In the genomic region with DNA sequence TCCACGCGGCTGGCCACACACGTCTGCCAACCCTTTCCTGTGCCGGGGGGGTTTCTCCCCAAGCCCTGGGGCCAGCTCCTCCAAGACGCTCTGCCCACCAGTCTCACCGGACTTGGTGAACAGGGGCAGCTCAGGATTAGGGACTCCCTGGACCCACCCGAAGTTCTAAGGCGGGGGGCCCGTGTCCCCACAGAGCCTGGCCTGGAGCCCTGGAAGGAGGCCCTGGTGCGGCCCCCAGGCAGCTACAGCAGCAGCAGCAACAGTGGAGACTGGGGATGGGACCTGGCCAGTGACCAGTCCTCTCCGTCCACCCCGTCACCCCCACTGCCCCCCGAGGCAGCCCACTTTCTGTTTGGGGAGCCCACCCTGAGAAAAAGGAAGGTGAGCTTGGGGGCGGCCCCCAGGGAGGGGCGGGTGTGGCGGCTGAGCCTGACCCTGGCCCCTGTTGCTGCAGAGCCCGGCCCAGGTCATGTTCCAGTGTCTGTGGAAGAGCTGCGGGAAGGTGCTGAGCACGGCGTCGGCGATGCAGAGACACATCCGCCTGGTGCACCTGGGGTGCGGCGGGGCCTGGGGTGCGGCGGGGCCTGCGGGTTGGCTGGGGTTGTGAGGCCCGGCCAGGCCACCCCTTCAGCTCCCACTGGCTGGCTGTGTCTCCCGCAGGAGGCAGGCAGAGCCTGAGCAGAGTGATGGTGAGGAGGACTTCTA, we compare ENCODE assay signal across 7 cellular contexts. TPM values are rescaled to one million over a fixed set of nuclear protein-coding genes. Genes with fewer than 3 reads are reported as not detected.
A peak's percentile ranks its signal among the peaks of the same experiment; 100 is the strongest.
DNase-seq lines count a peak whose midpoint lies in the region; ATAC-seq and TF ChIP-seq lines count a peak whose summit lies in the region.
"Had no signal": no experiment of that assay in that cellular context is flagged by ENCODE, and none has a peak within 500 bp of the region (broad histone marks: within the 10 kb centered on the region; RNA-seq: fewer than 3 reads in every experiment).

No MANE protein-coding gene starts in this region.

- no peak for TF ChIP-seq EP300 in esophagus muscularis mucosa (IDR thresholded peaks at IDR 0.05)

- H3K36me3 Mint-ChIP-seq in stimulated activated memory B cell treated with anti-CD40 and anti-IgM and Interleukin-4, amounts not matched to agents 10 μg/mL and 1 μg/mL and 100 μg/mL, for 72 hours: no peaks in the 10 kb centered on the region

- H3K27me3 Mint-ChIP-seq in stimulated activated memory B cell treated with anti-CD40 and anti-IgM and Interleukin-4, amounts not matched to agents 10 μg/mL and 1 μg/mL and 100 μg/mL, for 72 hours: no peaks in the 10 kb centered on the region

- TF ChIP-seq POLR2A in esophagus muscularis mucosa (IDR thresholded peaks at IDR 0.05; ENCODE audit: low read depth): no peak

- DNase-seq in MG63: no peak
- no peak for DNase-seq in esophagus muscularis mucosa (ENCODE audit: extremely low spot score)
- DNase-seq in ACHN: no peak
- no peak for DNase-seq in activated CD4-positive, alpha-beta T cell treated with anti-CD3 and anti-CD28 coated beads for 48 hours
- DNase-seq in effector CD4-positive, alpha-beta T cell: no peak
- DNase-seq: cortex of kidney had no signal

- peaks cover 39 to 56% (median 51%) of the 10 kb centered on the region in 4 donors for H3K4me1 ChIP-seq in esophagus muscularis mucosa

- ATAC-seq in stimulated activated memory B cell treated with anti-CD40 and anti-IgM and Interleukin-4, amounts not matched to agents 10 μg/mL and 1 μg/mL and 100 μg/mL, for 72 hours: no peak

- H3K9me3 ChIP-seq in MG63 (no peaks in the 10 kb centered on the region), esophagus muscularis mucosa (no peaks in the 10 kb centered on the region)

- TF ChIP-seq CTCF in esophagus muscularis mucosa (IDR thresholded peaks at IDR 0.05): no peak

- 79% methylated on average over 24 of the region's 30 CpGs for WGBS in esophagus muscularis mucosa

- H3K4me1 Mint-ChIP-seq in stimulated activated memory B cell treated with anti-CD40 and anti-IgM and Interleukin-4, amounts not matched to agents 10 μg/mL and 1 μg/mL and 100 μg/mL, for 72 hours: peaks cover 12% of the 10 kb centered on the region

- H3K36me3 ChIP-seq in MG63 (peaks cover 37% of the 10 kb centered on the region), esophagus muscularis mucosa (peaks cover 12 to 50% (median 42%) of the 10 kb centered on the region in 4 donors)

- in situ Hi-C loops in ACHN (cut with HindIII; ENCODE audit: low pct_ligation_motif_present, low pct_unique_long_range_greater_than_20kb, low sequenced_read_pairs): no loop called here

- H3K9me3 Mint-ChIP-seq in stimulated activated memory B cell treated with anti-CD40 and anti-IgM and Interleukin-4, amounts not matched to agents 10 μg/mL and 1 μg/mL and 100 μg/mL, for 72 hours: no peaks in the 10 kb centered on the region

- H3K27me3 ChIP-seq in MG63 (no peaks in the 10 kb centered on the region), esophagus muscularis mucosa (no peaks in the 10 kb centered on the region)

- no peak overlapping the region for H3K27ac Mint-ChIP-seq in stimulated activated memory B cell treated with anti-CD40 and anti-IgM and Interleukin-4, amounts not matched to agents 10 μg/mL and 1 μg/mL and 100 μg/mL, for 72 hours

- peak overlapping the region; percentile 86 for H3K4me3 ChIP-seq in MG63
- H3K4me3 ChIP-seq in esophagus muscularis mucosa: peak overlapping the region in 3 of 4 donors; percentile 74 to 79 (median 77)

- intact Hi-C loops in esophagus muscularis mucosa (cut with DNase I): no loop called here

- H3K4me3 Mint-ChIP-seq in stimulated activated memory B cell treated with anti-CD40 and anti-IgM and Interleukin-4, amounts not matched to agents 10 μg/mL and 1 μg/mL and 100 μg/mL, for 72 hours: peak overlapping the region; percentile 50

- peak overlapping the region; percentile 89 to 99 (median 96) for H3K27ac ChIP-seq in esophagus muscularis mucosa (replicated peaks in 1 of 4)

RNA-seq across cellular contexts. Expression of gene SLC2A4RG, which starts 2.3 kb away (rescaled TPM):
- total RNA-seq in MG63 (2014; rRNA removed; shearing (Covaris generic); ENCODE audit: low replicate concordance): 49.0 and 123 TPM in 2 replicates
- 10 to 100 TPM; 41.4 to 67.1 (median 52.7) TPM for total RNA-seq in esophagus muscularis mucosa

RNA-seq across cellular contexts. Expression of gene LIME1, which starts 5.4 kb away (rescaled TPM):
- total RNA-seq in MG63 (2014; rRNA removed; shearing (Covaris generic); ENCODE audit: low replicate concordance): 2.8 and 5.7 TPM in 2 replicates
- 10 to 100 TPM in 2 of 4 donors, 1 to 10 TPM in 2; 9.4 to 15.4 (median 10.9) TPM for total RNA-seq in esophagus muscularis mucosa

RNA-seq across cellular contexts. Expression of gene ZGPAT, which starts 34.0 kb away (rescaled TPM):
- total RNA-seq in MG63 (2014; rRNA removed; shearing (Covaris generic); ENCODE audit: low replicate concordance): 23.9 and 46.2 TPM in 2 replicates
- total RNA-seq in esophagus muscularis mucosa: 10 to 100 TPM; 22.5 to 38.9 (median 28.6) TPM

RNA-seq across cellular contexts. Expression of gene ARFRP1, which starts 34.1 kb away (rescaled TPM):
- 39.5 and 66.1 TPM in 2 replicates for total RNA-seq in MG63 (2014; rRNA removed; shearing (Covaris generic); ENCODE audit: low replicate concordance)
- total RNA-seq in esophagus muscularis mucosa: 10 to 100 TPM; 34.1 to 46.5 (median 44.6) TPM

RNA-seq across cellular contexts. Expression of gene TNFRSF6B, which starts 45.4 kb away (rescaled TPM):
- not detected in 2 replicates for total RNA-seq in MG63 (2014; rRNA removed; shearing (Covaris generic); ENCODE audit: low replicate concordance)
- total RNA-seq in esophagus muscularis mucosa: 10 to 100 TPM in 3 of 4 donors, 1 to 10 TPM in 1; 5.0 to 67.8 (median 26.5) TPM
